ENCODE assay signal across 29 cellular contexts in the genomic region with DNA sequence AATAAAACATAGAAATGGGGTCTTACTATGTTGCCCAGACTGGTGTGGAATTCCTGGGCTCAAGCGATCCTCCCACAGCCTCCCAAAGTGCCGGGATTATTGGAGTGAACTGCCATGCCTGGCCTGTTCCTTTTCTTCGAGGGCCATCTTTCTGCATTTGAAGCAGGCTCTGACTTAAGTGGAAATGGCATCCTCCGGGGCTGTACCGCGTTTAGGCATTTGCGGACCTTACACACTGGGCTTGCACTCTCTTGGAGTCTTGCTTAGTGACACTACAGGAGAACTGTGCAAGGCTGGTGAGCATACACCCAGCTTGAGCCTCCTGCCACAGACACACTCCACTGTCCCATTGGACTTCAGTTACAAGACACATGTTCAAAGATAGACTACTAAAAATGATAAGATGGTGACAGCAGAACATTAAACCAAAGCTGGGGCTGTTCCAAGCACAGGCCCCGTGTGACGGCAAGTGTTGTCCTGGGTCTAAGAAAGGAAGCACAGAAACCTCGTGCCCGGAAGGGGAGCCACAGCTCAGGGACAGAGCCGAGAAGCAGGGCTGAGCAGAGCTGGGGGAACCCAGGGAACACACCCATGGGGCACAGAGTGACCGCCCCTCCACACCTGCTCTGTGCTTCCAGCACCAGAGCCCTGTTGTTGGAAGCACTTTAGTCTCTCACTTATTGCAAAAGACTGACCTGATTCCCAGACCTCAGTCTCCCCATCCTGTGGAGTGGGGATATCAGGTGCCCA. TPM values are rescaled to one million over a fixed set of nuclear protein-coding genes. Genes with fewer than 3 reads are reported as not detected.
A peak's percentile ranks its signal among the peaks of the same experiment; 100 is the strongest.
DNase-seq lines count a peak whose midpoint lies in the region; ATAC-seq and TF ChIP-seq lines count a peak whose summit lies in the region.
"Had no signal": no experiment of that assay in that cellular context is flagged by ENCODE, and none has a peak within 500 bp of the region (broad histone marks: within the 10 kb centered on the region; RNA-seq: fewer than 3 reads in every experiment).

No MANE protein-coding gene starts in this region.

- 84% methylated on average over 13 of the region's 13 CpGs for WGBS in esophagus muscularis mucosa
- WGBS in aorta, 2 donors = 84 to 86% methylated on average over 13 of the region's 13 CpGs

- no peak overlapping the region for H3K4me3 Mint-ChIP-seq in CD4-positive, alpha-beta T cell
- H3K4me3 Mint-ChIP-seq: activated naive CD8-positive, alpha-beta T cell treated with anti-CD3 and anti-CD28 coated beads, Interleukin-2, amount 50 U/mL, for 24 hours; activated T-cell treated with anti-CD3 and anti-CD28 coated beads, Interleukin-2, amount 50 U/mL, for 4 hours; central memory CD8-positive, alpha-beta T cell; GM23338; HFFc6; neural crest cell; T-cell had no signal

- H3K9me3 Mint-ChIP-seq in CD4-positive, alpha-beta T cell = peaks cover 2% of the 10 kb centered on the region
- H3K9me3 Mint-ChIP-seq: activated naive CD8-positive, alpha-beta T cell treated with anti-CD3 and anti-CD28 coated beads, Interleukin-2, amount 50 U/mL, for 24 hours; central memory CD8-positive, alpha-beta T cell; neural crest cell; T-cell had no signal

- CTCF ChIA-PET in CD4-positive, alpha-beta T cell (lab: Charles Lee) = no interaction called here

- peaks cover 0 to 11% (median 0%) of the 10 kb centered on the region in 4 donors for H3K27me3 ChIP-seq in esophagus muscularis mucosa
- H3K27me3 ChIP-seq in aorta (ENCODE audit: control insufficient read depth in 1 of 2, insufficient read depth in 2 of 2, low read length in 1 of 2) = no peaks in the 10 kb centered on the region
- H3K27me3 ChIP-seq in CD4-positive, alpha-beta T cell (ENCODE audit: control insufficient read depth, insufficient read depth, low read length) = peaks cover 4% of the 10 kb centered on the region
- H3K27me3 ChIP-seq: gastrocnemius medialis, SJSA1, tibial nerve had no signal

- H3K36me3 ChIP-seq in esophagus muscularis mucosa = no peaks in the 10 kb centered on the region
- no peaks in the 10 kb centered on the region for H3K36me3 ChIP-seq in aorta (ENCODE audit: control insufficient read depth in 1 of 2, insufficient read depth in 2 of 2, low read length in 1 of 2)
- H3K36me3 ChIP-seq: gastrocnemius medialis, SJSA1, tibial nerve, WERI-Rb-1 had no signal

- H3K4me1 ChIP-seq in esophagus muscularis mucosa (no peaks in the 10 kb centered on the region), aorta (ENCODE audit: control insufficient read depth in 1 of 2, insufficient read depth in 2 of 2, low read length in 2 of 2) (no peaks in the 10 kb centered on the region)
- H3K4me1 ChIP-seq: gastrocnemius medialis, parathyroid adenoma, SJSA1, tibial nerve had no signal

- peak; percentile 42 for DNase-seq in activated effector memory CD4-positive, alpha-beta T cell treated with anti-CD3 and anti-CD28 coated beads, Interleukin-2, amount 50 U/mL, for 16 hours
- DNase-seq in activated effector memory CD4-positive, alpha-beta T cell treated with Interleukin-2 at 50 U/mL for 16 hours = no peak
- peak; percentile 88 for DNase-seq in esophagus muscularis mucosa (ENCODE audit: extremely low spot score)
- DNase-seq in posterior vena cava (ENCODE audit: low spot score) = peak; percentile 29
- peak; percentile 3 to 24 for DNase-seq in aorta
- no peak for DNase-seq in HK-2 (ENCODE audit: unreplicated experiment)
- no peak for DNase-seq in DMS53 treated with DMSO at 0.1 percent for 48 hours (lab: John Stamatoyannopoulos, UW; ENCODE audit: unreplicated experiment)
- DNase-seq in CD4-positive, alpha-beta T cell = no peak
- DNase-seq: activated CD4-positive, alpha-beta T cell treated with anti-CD3 and anti-CD28 coated beads for 4 hours; activated naive CD4-positive, alpha-beta T cell; activated naive CD8-positive, alpha-beta T cell treated with anti-CD3 and anti-CD28 coated beads, Interleukin-2, amount 50 U/mL, for 24 hours; activated T-cell treated with anti-CD3 and anti-CD28 coated beads, Interleukin-2, amount 50 U/mL, for 4 hours; gastrocnemius medialis; HFFc6; left cardiac atrium; NCI-H1048; NCI-H1694 treated with DMSO at 0.1 percent for 48 hours; NCI-H446 treated with DMSO at 0.1 percent for 48 hours; NCI-H82; stimulated activated CD4-positive, alpha-beta T cell treated with anti-CD3 and anti-CD28 coated beads, Interleukin-12 subunit alpha, Interleukin-12 subunit beta, amount 100 ng/mL, for 4 hours; stimulated activated CD4-positive, alpha-beta T cell treated with anti-CD3 and anti-CD28 coated beads, Interleukin-2, amount 100 ng/mL, for 48 hours; WERI-Rb-1 had no signal

- no peaks in the 10 kb centered on the region for H3K36me3 Mint-ChIP-seq in CD4-positive, alpha-beta T cell (ENCODE audit: low read depth)
- H3K36me3 Mint-ChIP-seq: T-cell had no signal

- POLR2A ChIA-PET in CD4-positive, alpha-beta T cell (lab: Charles Lee) = no interaction called here

- H3K27ac ChIP-seq in esophagus muscularis mucosa (replicated peaks in 1 of 4) (no peak overlapping the region), aorta (ENCODE audit: low read depth in 1 of 2, low read length in 2 of 2) (no peak overlapping the region)
- H3K27ac ChIP-seq in CD4-positive, alpha-beta T cell (ENCODE audit: low read depth, low read length) = no peak overlapping the region
- H3K27ac ChIP-seq: gastrocnemius medialis, parathyroid adenoma, SJSA1, tibial nerve, WERI-Rb-1 had no signal

- no peak for TF ChIP-seq CTCF in esophagus muscularis mucosa (IDR thresholded peaks at IDR 0.05)
- no peak for TF ChIP-seq CTCF in CD4-positive, alpha-beta T cell (IDR thresholded peaks at IDR 0.05)

- no peak for ATAC-seq in aorta (ENCODE audit: low FRiP score)
- ATAC-seq in CD4-positive, alpha-beta T cell (ENCODE audit: poor library complexity) = no peak
- ATAC-seq: activated naive CD8-positive, alpha-beta T cell treated with anti-CD3 and anti-CD28 coated beads, Interleukin-2, amount 50 U/mL, for 24 hours; activated T-cell treated with anti-CD3 and anti-CD28 coated beads, Interleukin-2, amount 50 U/mL, for 4 hours; gastrocnemius medialis; GM23338; left cardiac atrium; T-cell had no signal

- no peak for TF ChIP-seq EP300 in esophagus muscularis mucosa (IDR thresholded peaks at IDR 0.05)

- H3K4me3 ChIP-seq in esophagus muscularis mucosa (no peak overlapping the region), aorta (ENCODE audit: low read length in 2 of 2) (no peak overlapping the region)
- H3K4me3 ChIP-seq: gastrocnemius medialis, GM23338, SJSA1, tibial nerve had no signal

- no peak overlapping the region for H3K27ac Mint-ChIP-seq in CD4-positive, alpha-beta T cell
- H3K27ac Mint-ChIP-seq: activated naive CD8-positive, alpha-beta T cell treated with anti-CD3 and anti-CD28 coated beads, Interleukin-2, amount 50 U/mL, for 24 hours; GM23338; HFFc6; T-cell had no signal

- TF ChIP-seq POLR2A in esophagus muscularis mucosa (IDR thresholded peaks at IDR 0.05; ENCODE audit: low read depth) = no peak

- no peaks in the 10 kb centered on the region for H3K4me1 Mint-ChIP-seq in CD4-positive, alpha-beta T cell (ENCODE audit: low read depth)
- H3K4me1 Mint-ChIP-seq: activated naive CD8-positive, alpha-beta T cell treated with anti-CD3 and anti-CD28 coated beads, Interleukin-2, amount 50 U/mL, for 24 hours; central memory CD8-positive, alpha-beta T cell; GM23338; neural crest cell; T-cell had no signal

- H3K27me3 Mint-ChIP-seq in CD4-positive, alpha-beta T cell = no peaks in the 10 kb centered on the region
- H3K27me3 Mint-ChIP-seq: activated naive CD8-positive, alpha-beta T cell treated with anti-CD3 and anti-CD28 coated beads, Interleukin-2, amount 50 U/mL, for 24 hours; T-cell had no signal

- intact Hi-C loops in esophagus muscularis mucosa (cut with DNase I) = no loop called here
- intact Hi-C loops in posterior vena cava (cut with DNase I) = no loop called here
- intact Hi-C loops in aorta (cut with DNase I) = no loop called here
- intact Hi-C loops in CD4-positive, alpha-beta T cell (cut with DNase I, micrococcal nuclease) = no loop called here

- H3K9me3 ChIP-seq in esophagus muscularis mucosa (peaks cover 0 to 5% (median 0%) of the 10 kb centered on the region in 4 donors), aorta (ENCODE audit: control insufficient read depth, low read length) (no peaks in the 10 kb centered on the region)
- peaks cover 3% of the 10 kb centered on the region for H3K9me3 ChIP-seq in CD4-positive, alpha-beta T cell (ENCODE audit: control insufficient read depth, low read length)
- H3K9me3 ChIP-seq: gastrocnemius medialis, SJSA1 had no signal

RNA-seq across cellular contexts. Expression of gene SHANK2, which starts 59.0 kb away (rescaled TPM):
- total RNA-seq in esophagus muscularis mucosa (10 to 100 TPM; 10.8 to 25.3 (median 15.6) TPM), posterior vena cava (under 1 TPM; 0.51 to 0.67 TPM), aorta (under 1 TPM; 0.16 to 0.93 TPM)
- 1 to 10 TPM in 1 of 2 donors, not detected in 1; 4.8 TPM for polyA plus RNA-seq in aorta
- not detected for total RNA-seq in CD4-positive, alpha-beta T cell

Comparison
In these comparisons a context has a peak if more than half of its experiments do, and no peak if none do; other contexts are left out.
1. DNase-seq: peak in activated effector memory CD4-positive, alpha-beta T cell treated with anti-CD3 and anti-CD28 coated beads, Interleukin-2, amount 50 U/mL, for 16 hours (single experiment), esophagus muscularis mucosa (single experiment), posterior vena cava (single experiment) and aorta (2 of 2); none in activated effector memory CD4-positive, alpha-beta T cell treated with Interleukin-2 at 50 U/mL for 16 hours (single experiment), HK-2 (single experiment), DMS53 treated with DMSO at 0.1 percent for 48 hours (single experiment) and CD4-positive, alpha-beta T cell (0 of 10).
2. RNA of gene SHANK2, which starts 59.0 kb away (total RNA-seq): 10.8 to 25.3 TPM in esophagus muscularis mucosa; 0.16 to 0.93 TPM in aorta, 0.51 to 0.67 TPM in posterior vena cava and not detected in CD4-positive, alpha-beta T cell; every median in the first group is over 4 times any median in the second.